Comparison of ENCODE assay signal across 1 cellular context in the genomic region with DNA sequence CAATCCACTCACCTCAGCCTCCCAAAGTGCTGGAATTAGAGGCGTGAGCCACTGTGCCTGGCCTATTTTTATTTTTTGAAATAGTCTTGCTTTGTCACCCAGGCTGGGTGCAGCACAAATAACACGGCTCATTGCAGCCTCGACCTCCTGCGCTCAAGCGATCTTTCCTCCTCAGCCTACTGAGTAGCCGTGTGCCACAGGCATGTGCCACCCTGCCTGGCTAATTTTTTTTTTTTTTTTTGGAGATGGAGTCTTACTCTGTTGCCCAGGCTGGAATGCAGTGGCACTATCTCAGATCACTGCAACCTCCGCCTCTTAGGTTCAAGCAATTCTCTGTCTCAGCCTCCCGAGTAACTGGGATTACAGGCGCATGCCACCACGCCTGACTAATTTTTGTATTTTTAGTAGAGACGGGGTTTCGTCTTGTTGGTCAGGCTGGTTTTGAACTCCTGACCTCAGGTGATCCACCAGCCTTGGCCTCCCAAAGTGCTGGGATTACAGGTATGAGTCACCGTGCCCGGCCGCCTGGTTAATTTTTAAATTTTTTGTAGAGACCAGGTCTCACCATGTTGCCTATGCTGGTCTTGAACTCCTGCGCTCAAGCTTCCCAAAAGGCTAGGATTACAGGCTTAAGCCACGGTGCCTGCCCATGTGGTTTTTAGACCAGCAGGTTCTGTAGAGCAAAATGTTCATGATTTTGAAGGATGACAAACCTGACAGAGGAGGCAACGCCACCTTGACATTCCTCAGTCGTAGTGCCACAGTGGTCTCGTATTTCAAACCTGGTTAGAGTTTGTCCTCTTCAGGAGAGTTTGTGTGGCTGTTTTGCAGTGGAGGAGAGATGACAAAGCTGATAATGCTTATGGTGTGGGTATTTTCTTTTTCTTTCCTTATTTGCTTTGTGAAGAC.
TF ChIP-seq lines count a peak whose summit lies in the region.
"Not testable (repeated sequence)": the region's sequence is repeated elsewhere in the genome, so short reads cannot be mapped to it uniquely, and the experiment has no call there.

No MANE protein-coding gene starts in this region.

TF ChIP-seq in HepG2, 621 proteins besides CTCF, POLR2A, EP300 and RAD21 (continued from another document and continues in another):
- TF ChIP-seq, protein P1, sequence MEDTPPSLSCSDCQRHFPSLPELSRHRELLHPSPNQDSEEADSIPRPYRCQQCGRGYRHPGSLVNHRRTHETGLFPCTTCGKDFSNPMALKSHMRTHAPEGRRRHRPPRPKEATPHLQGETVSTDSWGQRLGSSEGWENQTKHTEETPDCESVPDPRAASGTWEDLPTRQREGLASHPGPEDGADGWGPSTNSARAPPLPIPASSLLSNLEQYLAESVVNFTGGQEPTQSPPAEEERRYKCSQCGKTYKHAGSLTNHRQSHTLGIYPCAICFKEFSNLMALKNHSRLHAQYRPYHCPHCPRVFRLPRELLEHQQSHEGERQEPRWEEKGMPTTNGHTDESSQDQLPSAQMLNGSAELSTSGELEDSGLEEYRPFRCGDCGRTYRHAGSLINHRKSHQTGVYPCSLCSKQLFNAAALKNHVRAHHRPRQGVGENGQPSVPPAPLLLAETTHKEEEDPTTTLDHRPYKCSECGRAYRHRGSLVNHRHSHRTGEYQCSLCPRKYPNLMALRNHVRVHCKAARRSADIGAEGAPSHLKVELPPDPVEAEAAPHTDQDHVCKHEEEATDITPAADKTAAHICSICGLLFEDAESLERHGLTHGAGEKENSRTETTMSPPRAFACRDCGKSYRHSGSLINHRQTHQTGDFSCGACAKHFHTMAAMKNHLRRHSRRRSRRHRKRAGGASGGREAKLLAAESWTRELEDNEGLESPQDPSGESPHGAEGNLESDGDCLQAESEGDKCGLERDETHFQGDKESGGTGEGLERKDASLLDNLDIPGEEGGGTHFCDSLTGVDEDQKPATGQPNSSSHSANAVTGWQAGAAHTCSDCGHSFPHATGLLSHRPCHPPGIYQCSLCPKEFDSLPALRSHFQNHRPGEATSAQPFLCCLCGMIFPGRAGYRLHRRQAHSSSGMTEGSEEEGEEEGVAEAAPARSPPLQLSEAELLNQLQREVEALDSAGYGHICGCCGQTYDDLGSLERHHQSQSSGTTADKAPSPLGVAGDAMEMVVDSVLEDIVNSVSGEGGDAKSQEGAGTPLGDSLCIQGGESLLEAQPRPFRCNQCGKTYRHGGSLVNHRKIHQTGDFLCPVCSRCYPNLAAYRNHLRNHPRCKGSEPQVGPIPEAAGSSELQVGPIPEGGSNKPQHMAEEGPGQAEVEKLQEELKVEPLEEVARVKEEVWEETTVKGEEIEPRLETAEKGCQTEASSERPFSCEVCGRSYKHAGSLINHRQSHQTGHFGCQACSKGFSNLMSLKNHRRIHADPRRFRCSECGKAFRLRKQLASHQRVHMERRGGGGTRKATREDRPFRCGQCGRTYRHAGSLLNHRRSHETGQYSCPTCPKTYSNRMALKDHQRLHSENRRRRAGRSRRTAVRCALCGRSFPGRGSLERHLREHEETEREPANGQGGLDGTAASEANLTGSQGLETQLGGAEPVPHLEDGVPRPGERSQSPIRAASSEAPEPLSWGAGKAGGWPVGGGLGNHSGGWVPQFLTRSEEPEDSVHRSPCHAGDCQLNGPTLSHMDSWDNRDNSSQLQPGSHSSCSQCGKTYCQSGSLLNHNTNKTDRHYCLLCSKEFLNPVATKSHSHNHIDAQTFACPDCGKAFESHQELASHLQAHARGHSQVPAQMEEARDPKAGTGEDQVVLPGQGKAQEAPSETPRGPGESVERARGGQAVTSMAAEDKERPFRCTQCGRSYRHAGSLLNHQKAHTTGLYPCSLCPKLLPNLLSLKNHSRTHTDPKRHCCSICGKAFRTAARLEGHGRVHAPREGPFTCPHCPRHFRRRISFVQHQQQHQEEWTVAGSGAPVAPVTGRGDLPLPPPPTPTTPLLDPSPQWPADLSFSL (CRISPR knock-in tag; IDR thresholded peaks at IDR 0.05) = peak; percentile 67; the same call in 1 of the 2 replicates
- TF ChIP-seq, protein P2, sequence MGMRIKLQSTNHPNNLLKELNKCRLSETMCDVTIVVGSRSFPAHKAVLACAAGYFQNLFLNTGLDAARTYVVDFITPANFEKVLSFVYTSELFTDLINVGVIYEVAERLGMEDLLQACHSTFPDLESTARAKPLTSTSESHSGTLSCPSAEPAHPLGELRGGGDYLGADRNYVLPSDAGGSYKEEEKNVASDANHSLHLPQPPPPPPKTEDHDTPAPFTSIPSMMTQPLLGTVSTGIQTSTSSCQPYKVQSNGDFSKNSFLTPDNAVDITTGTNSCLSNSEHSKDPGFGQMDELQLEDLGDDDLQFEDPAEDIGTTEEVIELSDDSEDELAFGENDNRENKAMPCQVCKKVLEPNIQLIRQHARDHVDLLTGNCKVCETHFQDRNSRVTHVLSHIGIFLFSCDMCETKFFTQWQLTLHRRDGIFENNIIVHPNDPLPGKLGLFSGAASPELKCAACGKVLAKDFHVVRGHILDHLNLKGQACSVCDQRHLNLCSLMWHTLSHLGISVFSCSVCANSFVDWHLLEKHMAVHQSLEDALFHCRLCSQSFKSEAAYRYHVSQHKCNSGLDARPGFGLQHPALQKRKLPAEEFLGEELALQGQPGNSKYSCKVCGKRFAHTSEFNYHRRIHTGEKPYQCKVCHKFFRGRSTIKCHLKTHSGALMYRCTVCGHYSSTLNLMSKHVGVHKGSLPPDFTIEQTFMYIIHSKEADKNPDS (CRISPR knock-in tag; IDR thresholded peaks at IDR 0.05) = peak; percentile 8; the same call in 1 of the 2 replicates
- TF ChIP-seq, protein P3, sequence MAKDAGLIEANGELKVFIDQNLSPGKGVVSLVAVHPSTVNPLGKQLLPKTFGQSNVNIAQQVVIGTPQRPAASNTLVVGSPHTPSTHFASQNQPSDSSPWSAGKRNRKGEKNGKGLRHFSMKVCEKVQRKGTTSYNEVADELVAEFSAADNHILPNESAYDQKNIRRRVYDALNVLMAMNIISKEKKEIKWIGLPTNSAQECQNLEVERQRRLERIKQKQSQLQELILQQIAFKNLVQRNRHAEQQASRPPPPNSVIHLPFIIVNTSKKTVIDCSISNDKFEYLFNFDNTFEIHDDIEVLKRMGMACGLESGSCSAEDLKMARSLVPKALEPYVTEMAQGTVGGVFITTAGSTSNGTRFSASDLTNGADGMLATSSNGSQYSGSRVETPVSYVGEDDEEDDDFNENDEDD (CRISPR knock-in tag; IDR thresholded peaks at IDR 0.05; ENCODE audit: borderline replicate concordance) = peak; percentile 61
- TF ChIP-seq, protein P4, sequence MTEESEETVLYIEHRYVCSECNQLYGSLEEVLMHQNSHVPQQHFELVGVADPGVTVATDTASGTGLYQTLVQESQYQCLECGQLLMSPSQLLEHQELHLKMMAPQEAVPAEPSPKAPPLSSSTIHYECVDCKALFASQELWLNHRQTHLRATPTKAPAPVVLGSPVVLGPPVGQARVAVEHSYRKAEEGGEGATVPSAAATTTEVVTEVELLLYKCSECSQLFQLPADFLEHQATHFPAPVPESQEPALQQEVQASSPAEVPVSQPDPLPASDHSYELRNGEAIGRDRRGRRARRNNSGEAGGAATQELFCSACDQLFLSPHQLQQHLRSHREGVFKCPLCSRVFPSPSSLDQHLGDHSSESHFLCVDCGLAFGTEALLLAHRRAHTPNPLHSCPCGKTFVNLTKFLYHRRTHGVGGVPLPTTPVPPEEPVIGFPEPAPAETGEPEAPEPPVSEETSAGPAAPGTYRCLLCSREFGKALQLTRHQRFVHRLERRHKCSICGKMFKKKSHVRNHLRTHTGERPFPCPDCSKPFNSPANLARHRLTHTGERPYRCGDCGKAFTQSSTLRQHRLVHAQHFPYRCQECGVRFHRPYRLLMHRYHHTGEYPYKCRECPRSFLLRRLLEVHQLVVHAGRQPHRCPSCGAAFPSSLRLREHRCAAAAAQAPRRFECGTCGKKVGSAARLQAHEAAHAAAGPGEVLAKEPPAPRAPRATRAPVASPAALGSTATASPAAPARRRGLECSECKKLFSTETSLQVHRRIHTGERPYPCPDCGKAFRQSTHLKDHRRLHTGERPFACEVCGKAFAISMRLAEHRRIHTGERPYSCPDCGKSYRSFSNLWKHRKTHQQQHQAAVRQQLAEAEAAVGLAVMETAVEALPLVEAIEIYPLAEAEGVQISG (CRISPR knock-in tag; IDR thresholded peaks at IDR 0.05) = peak; percentile 50; the same call in 1 of the 2 replicates
- TF ChIP-seq ZSCAN21 (CRISPR knock-in tag; IDR thresholded peaks at IDR 0.05; ENCODE audit: borderline replicate concordance) (peak; percentile 83; the same call in 1 of the 2 replicates), RCOR2 (CRISPR knock-in tag; IDR thresholded peaks at IDR 0.05) (peak; percentile 91), REPIN1 (CRISPR knock-in tag; IDR thresholded peaks at IDR 0.05; ENCODE audit: borderline replicate concordance, low read depth) (peak; percentile 82; the same call in 1 of the 2 replicates), MXD4 (CRISPR knock-in tag; IDR thresholded peaks at IDR 0.05) (peak; percentile 71), LCORL (CRISPR knock-in tag; IDR thresholded peaks at IDR 0.05) (peak; percentile 83), ZBTB20 (CRISPR knock-in tag; IDR thresholded peaks at IDR 0.05; ENCODE audit: borderline replicate concordance, low read depth) (peak; percentile 27; the same call in 1 of the 2 replicates), SOX6 (CRISPR knock-in tag; IDR thresholded peaks at IDR 0.05) (peak; percentile 51; the same call in 1 of the 2 replicates), KMT2A (CRISPR knock-in tag; IDR thresholded peaks at IDR 0.05) (peak; percentile 24; the same call in 1 of the 2 replicates), ZSCAN22 (CRISPR knock-in tag; IDR thresholded peaks at IDR 0.05) (peak; percentile 33; the same call in 1 of the 2 replicates)
- TF ChIP-seq, protein P5, sequence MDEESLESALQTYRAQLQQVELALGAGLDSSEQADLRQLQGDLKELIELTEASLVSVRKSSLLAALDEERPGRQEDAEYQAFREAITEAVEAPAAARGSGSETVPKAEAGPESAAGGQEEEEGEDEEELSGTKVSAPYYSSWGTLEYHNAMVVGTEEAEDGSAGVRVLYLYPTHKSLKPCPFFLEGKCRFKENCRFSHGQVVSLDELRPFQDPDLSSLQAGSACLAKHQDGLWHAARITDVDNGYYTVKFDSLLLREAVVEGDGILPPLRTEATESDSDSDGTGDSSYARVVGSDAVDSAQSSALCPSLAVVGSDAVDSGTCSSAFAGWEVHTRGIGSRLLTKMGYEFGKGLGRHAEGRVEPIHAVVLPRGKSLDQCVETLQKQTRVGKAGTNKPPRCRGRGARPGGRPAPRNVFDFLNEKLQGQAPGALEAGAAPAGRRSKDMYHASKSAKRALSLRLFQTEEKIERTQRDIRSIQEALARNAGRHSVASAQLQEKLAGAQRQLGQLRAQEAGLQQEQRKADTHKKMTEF (CRISPR knock-in tag; IDR thresholded peaks at IDR 0.05) = peak; percentile 81
- TF ChIP-seq, protein P6, sequence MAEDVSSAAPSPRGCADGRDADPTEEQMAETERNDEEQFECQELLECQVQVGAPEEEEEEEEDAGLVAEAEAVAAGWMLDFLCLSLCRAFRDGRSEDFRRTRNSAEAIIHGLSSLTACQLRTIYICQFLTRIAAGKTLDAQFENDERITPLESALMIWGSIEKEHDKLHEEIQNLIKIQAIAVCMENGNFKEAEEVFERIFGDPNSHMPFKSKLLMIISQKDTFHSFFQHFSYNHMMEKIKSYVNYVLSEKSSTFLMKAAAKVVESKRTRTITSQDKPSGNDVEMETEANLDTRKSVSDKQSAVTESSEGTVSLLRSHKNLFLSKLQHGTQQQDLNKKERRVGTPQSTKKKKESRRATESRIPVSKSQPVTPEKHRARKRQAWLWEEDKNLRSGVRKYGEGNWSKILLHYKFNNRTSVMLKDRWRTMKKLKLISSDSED (CRISPR knock-in tag; IDR thresholded peaks at IDR 0.05) = 0 out of 2 replicates have a peak, but pooled peaks have one; percentile 29
- not testable (repeated sequence) for TF ChIP-seq LCORL, SOX6 (IDR thresholded peaks at IDR 0.05)
- TF ChIP-seq, protein P7, sequence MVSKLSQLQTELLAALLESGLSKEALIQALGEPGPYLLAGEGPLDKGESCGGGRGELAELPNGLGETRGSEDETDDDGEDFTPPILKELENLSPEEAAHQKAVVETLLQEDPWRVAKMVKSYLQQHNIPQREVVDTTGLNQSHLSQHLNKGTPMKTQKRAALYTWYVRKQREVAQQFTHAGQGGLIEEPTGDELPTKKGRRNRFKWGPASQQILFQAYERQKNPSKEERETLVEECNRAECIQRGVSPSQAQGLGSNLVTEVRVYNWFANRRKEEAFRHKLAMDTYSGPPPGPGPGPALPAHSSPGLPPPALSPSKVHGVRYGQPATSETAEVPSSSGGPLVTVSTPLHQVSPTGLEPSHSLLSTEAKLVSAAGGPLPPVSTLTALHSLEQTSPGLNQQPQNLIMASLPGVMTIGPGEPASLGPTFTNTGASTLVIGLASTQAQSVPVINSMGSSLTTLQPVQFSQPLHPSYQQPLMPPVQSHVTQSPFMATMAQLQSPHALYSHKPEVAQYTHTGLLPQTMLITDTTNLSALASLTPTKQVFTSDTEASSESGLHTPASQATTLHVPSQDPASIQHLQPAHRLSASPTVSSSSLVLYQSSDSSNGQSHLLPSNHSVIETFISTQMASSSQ (IDR thresholded peaks at IDR 0.05; ENCODE audit: low read depth) = peak; percentile 69
- TF ChIP-seq, protein P7 (CRISPR knock-in tag; IDR thresholded peaks at IDR 0.05; ENCODE audit: borderline replicate concordance) = peak; percentile 86
- TF ChIP-seq, protein P8, sequence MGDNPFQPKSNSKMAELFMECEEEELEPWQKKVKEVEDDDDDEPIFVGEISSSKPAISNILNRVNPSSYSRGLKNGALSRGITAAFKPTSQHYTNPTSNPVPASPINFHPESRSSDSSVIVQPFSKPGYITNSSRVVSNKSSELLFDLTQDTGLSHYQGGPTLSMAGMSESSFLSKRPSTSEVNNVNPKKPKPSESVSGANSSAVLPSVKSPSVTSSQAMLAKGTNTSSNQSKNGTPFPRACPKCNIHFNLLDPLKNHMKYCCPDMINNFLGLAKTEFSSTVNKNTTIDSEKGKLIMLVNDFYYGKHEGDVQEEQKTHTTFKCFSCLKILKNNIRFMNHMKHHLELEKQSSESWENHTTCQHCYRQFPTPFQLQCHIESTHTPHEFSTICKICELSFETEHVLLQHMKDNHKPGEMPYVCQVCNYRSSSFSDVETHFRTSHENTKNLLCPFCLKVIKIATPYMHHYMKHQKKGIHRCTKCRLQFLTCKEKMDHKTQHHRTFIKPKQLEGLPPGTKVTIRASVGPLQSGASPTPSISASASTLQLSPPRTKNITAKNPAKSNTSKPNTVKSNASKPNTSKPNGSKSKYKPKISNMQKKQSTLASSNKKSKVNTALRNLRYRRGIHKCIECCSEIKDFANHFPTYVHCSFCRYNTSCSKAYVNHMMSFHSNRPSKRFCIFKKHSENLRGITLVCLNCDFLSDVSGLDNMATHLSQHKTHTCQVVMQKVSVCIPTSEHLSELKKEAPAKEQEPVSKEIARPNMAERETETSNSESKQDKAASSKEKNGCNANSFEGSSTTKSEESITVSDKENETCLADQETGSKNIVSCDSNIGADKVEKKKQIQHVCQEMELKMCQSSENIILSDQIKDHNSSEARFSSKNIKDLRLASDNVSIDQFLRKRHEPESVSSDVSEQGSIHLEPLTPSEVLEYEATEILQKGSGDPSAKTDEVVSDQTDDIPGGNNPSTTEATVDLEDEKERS (CRISPR knock-in tag; IDR thresholded peaks at IDR 0.05) = 0 out of 2 replicates have a peak, but pooled peaks have one; percentile 64
- TF ChIP-seq, protein P9, sequence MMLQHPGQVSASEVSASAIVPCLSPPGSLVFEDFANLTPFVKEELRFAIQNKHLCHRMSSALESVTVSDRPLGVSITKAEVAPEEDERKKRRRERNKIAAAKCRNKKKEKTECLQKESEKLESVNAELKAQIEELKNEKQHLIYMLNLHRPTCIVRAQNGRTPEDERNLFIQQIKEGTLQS (CRISPR knock-in tag; IDR thresholded peaks at IDR 0.05) = peak; percentile 94
